Comparison of ENCODE assay signal across 10 cellular contexts in the genomic region with DNA sequence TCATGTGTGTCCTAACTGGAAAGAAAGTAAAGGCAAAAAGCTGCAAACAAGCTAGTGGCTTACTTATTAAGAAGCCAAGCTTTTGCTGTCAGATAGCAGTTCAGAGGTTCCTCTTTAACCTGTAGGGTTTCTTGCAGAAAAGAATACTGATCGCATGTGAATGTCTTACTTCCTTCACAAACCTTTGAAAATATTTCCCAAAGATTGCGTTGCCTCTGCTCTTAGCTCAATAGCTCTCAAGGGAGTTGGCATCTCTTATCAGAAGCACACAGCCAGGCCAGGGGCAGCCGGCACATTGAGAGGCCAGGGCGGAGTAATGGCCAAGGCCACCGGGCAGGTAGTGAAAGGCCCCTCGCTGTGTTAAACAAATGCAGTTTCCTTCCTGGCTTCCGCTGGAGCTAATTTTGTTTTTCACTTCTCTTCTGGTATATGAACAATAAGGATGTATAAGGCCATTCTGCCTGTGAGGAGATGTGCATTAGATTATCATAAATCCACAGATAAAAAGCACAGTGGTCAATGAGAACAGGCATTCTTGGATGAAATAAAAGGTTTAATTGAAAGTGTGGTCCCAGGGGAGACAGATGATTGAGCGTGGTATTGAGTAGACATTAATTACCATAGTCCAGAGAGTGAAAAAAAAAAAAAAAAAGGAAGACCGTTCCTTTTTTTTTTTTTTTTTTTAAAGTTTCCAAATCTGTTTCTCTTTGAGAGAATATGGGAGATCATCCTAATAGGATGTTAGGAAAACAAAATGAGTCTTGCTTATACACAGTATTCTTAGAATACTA.
A peak's percentile ranks its signal among the peaks of the same experiment; 100 is the strongest.
DNase-seq lines count a peak whose midpoint lies in the region; ATAC-seq and TF ChIP-seq lines count a peak whose summit lies in the region.
"Had no signal": no experiment of that assay in that cellular context is flagged by ENCODE, and none has a peak within 500 bp of the region (broad histone marks: within the 10 kb centered on the region; RNA-seq: fewer than 3 reads in every experiment).

No MANE protein-coding gene starts in this region.

- H3K36me3 ChIP-seq in hepatocyte (replicated peaks; ENCODE audit: insufficient read depth, low read depth) (no peaks in the 10 kb centered on the region), upper lobe of right lung (no peaks in the 10 kb centered on the region)

- no peak for DNase-seq in activated naive CD8-positive, alpha-beta T cell treated with anti-CD3 and anti-CD28 coated beads, Interleukin-2, amount 10 ng/mL, durations not matched to agents 7 days and 5 days
- DNase-seq in activated naive CD8-positive, alpha-beta T cell treated with anti-CD3 and anti-CD28 coated beads, Interleukin-2, amount 50 U/mL, for 24 hours, result no peak
- peak; percentile 16 for DNase-seq in NB4 (ENCODE audit: low read depth)
- peak; percentile 11 for DNase-seq in hepatocyte (ENCODE audit: low spot score)
- DNase-seq in upper lobe of right lung, result peak; percentile 75
- no peak for DNase-seq in NCI-H1048 (lab: John Stamatoyannopoulos, UW)
- no peak for DNase-seq in cortex of kidney (lab: John Stamatoyannopoulos, UW)
- DNase-seq: IMR-90 had no signal

- H3K27ac ChIP-seq in hepatocyte, result no peak overlapping the region
- no peak overlapping the region for H3K27ac ChIP-seq in upper lobe of right lung
- H3K27ac ChIP-seq: SK-N-MC had no signal

- H3K9me2 ChIP-seq in hepatocyte (replicated peaks; ENCODE audit: insufficient read depth), result no peaks in the 10 kb centered on the region

- WGBS in hepatocyte (ENCODE audit: low lambda C conversion rate, missing lambda C conversion rate), result 60% methylated on average over 9 of the region's 9 CpGs

- no peak overlapping the region for H2AFZ ChIP-seq in hepatocyte

- H3K4me2 ChIP-seq in hepatocyte, result peak overlapping the region; percentile 52

- peaks cover 4% of the 10 kb centered on the region for H3K4me1 Mint-ChIP-seq in activated naive CD8-positive, alpha-beta T cell treated with anti-CD3 and anti-CD28 coated beads, Interleukin-2, amount 10 ng/mL, durations not matched to agents 7 days and 5 days
- H3K4me1 Mint-ChIP-seq in activated naive CD8-positive, alpha-beta T cell treated with anti-CD3 and anti-CD28 coated beads, Interleukin-2, amount 50 U/mL, for 24 hours, result no peaks in the 10 kb centered on the region

- POLR2A ChIA-PET in activated naive CD8-positive, alpha-beta T cell treated with anti-CD3 and anti-CD28 coated beads, Interleukin-2, amount 10 ng/mL, durations not matched to agents 7 days and 5 days (lab: Charles Lee), result no interaction called here

- no peaks in the 10 kb centered on the region for H3K79me2 ChIP-seq in hepatocyte

- H3K4me3 ChIP-seq in NB4 (ENCODE audit: low read depth, low read length), result no peak overlapping the region
- no peak overlapping the region for H3K4me3 ChIP-seq in hepatocyte
- no peak overlapping the region for H3K4me3 ChIP-seq in upper lobe of right lung
- H3K4me3 ChIP-seq: SK-N-MC had no signal

- H4K20me1 ChIP-seq in hepatocyte (ENCODE audit: insufficient read depth, poor library complexity, severe bottlenecking), result no peaks in the 10 kb centered on the region

- TF ChIP-seq CTCF in NB4 (IDR thresholded peaks at IDR 0.05; ENCODE audit: low read depth, low read length) (no peak), hepatocyte (IDR thresholded peaks at IDR 0.05; ENCODE audit: poor library complexity) (no peak), upper lobe of right lung (IDR thresholded peaks at IDR 0.05) (no peak)

- H3K4me3 Mint-ChIP-seq in activated naive CD8-positive, alpha-beta T cell treated with anti-CD3 and anti-CD28 coated beads, Interleukin-2, amount 10 ng/mL, durations not matched to agents 7 days and 5 days, result peak overlapping the region; percentile 29
- H3K4me3 Mint-ChIP-seq in activated naive CD8-positive, alpha-beta T cell treated with anti-CD3 and anti-CD28 coated beads, Interleukin-2, amount 50 U/mL, for 24 hours, result no peak overlapping the region

- H3K9me3 ChIP-seq in hepatocyte (ENCODE audit: low read depth) (no peaks in the 10 kb centered on the region), upper lobe of right lung (no peaks in the 10 kb centered on the region)

- ATAC-seq in activated naive CD8-positive, alpha-beta T cell treated with anti-CD3 and anti-CD28 coated beads, Interleukin-2, amount 10 ng/mL, durations not matched to agents 7 days and 5 days (ENCODE audit: low read depth), result no peak
- no peak for ATAC-seq in activated naive CD8-positive, alpha-beta T cell treated with anti-CD3 and anti-CD28 coated beads, Interleukin-2, amount 50 U/mL, for 24 hours
- ATAC-seq in upper lobe of right lung (peak; percentile 91), HG03521 (IDR thresholded peaks at IDR 0.05; ENCODE audit: unreplicated experiment) (no peak)

- peaks cover 6% of the 10 kb centered on the region for H3K36me3 Mint-ChIP-seq in activated naive CD8-positive, alpha-beta T cell treated with anti-CD3 and anti-CD28 coated beads, Interleukin-2, amount 10 ng/mL, durations not matched to agents 7 days and 5 days
- no peaks in the 10 kb centered on the region for H3K36me3 Mint-ChIP-seq in activated naive CD8-positive, alpha-beta T cell treated with anti-CD3 and anti-CD28 coated beads, Interleukin-2, amount 50 U/mL, for 24 hours (ENCODE audit: low read depth)

- intact Hi-C loops in upper lobe of right lung (cut with DNase I), result no loop called here

- no peak for TF ChIP-seq POLR2A in NB4 (IDR thresholded peaks at IDR 0.05; ENCODE audit: extremely low read depth, insufficient read length)

- H3K27ac Mint-ChIP-seq in activated naive CD8-positive, alpha-beta T cell treated with anti-CD3 and anti-CD28 coated beads, Interleukin-2, amount 10 ng/mL, durations not matched to agents 7 days and 5 days, result no peak overlapping the region
- no peak overlapping the region for H3K27ac Mint-ChIP-seq in activated naive CD8-positive, alpha-beta T cell treated with anti-CD3 and anti-CD28 coated beads, Interleukin-2, amount 50 U/mL, for 24 hours

- H3K9me3 Mint-ChIP-seq in activated naive CD8-positive, alpha-beta T cell treated with anti-CD3 and anti-CD28 coated beads, Interleukin-2, amount 10 ng/mL, durations not matched to agents 7 days and 5 days, result peaks cover 8% of the 10 kb centered on the region
- peaks cover 6% of the 10 kb centered on the region for H3K9me3 Mint-ChIP-seq in activated naive CD8-positive, alpha-beta T cell treated with anti-CD3 and anti-CD28 coated beads, Interleukin-2, amount 50 U/mL, for 24 hours

- H3K27me3 ChIP-seq in hepatocyte (no peaks in the 10 kb centered on the region), upper lobe of right lung (no peaks in the 10 kb centered on the region)

- H3K27me3 Mint-ChIP-seq in activated naive CD8-positive, alpha-beta T cell treated with anti-CD3 and anti-CD28 coated beads, Interleukin-2, amount 10 ng/mL, durations not matched to agents 7 days and 5 days, result no peaks in the 10 kb centered on the region
- no peaks in the 10 kb centered on the region for H3K27me3 Mint-ChIP-seq in activated naive CD8-positive, alpha-beta T cell treated with anti-CD3 and anti-CD28 coated beads, Interleukin-2, amount 50 U/mL, for 24 hours

- H3K4me1 ChIP-seq in hepatocyte (ENCODE audit: insufficient read depth), result no peaks in the 10 kb centered on the region
- H3K4me1 ChIP-seq in upper lobe of right lung, result no peaks in the 10 kb centered on the region

Comparison
In these comparisons a context has a peak if more than half of its experiments do, and no peak if none do; other contexts are left out.
1. DNase-seq: peak in NB4 (single experiment), hepatocyte (single experiment) and upper lobe of right lung (single experiment); none in activated naive CD8-positive, alpha-beta T cell treated with anti-CD3 and anti-CD28 coated beads, Interleukin-2, amount 10 ng/mL, durations not matched to agents 7 days and 5 days (single experiment), activated naive CD8-positive, alpha-beta T cell treated with anti-CD3 and anti-CD28 coated beads, Interleukin-2, amount 50 U/mL, for 24 hours (single experiment), NCI-H1048 (single experiment) and cortex of kidney (single experiment).